In the genomic region with DNA sequence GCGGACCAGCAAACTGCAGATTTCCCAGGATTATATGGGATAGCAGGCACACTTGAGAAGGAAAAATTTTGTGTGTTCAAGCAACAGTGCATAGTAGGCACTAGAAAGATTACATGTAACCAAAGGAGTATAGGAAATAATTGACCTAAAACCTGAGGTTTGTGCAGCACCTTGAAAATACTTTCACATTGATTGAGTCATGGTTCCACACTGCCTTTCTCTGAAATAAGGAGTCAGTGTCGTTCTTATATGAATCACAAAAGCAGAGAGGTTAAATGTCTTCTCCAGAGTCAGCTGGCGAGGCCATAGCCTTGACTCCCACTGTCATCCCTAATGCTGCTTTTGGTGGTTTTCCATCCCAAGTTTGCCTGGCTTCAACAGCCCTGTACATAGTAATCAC, we compare ENCODE assay signal across 19 cellular contexts.
A peak's percentile ranks its signal among the peaks of the same experiment; 100 is the strongest.
DNase-seq lines count a peak whose midpoint lies in the region; ATAC-seq, FAIRE-seq and TF ChIP-seq lines count a peak whose summit lies in the region.
"Had no signal": no experiment of that assay in that cellular context is flagged by ENCODE, and none has a peak within 500 bp of the region (broad histone marks: within the 10 kb centered on the region; RNA-seq: fewer than 3 reads in every experiment).

No MANE protein-coding gene starts in this region.

- intact Hi-C loops in mucosa of descending colon (cut with DNase I, micrococcal nuclease), result loop anchor here (5.0 to 10.0 kb wide), 2 partner anchors 247 to 324 kb away; partner anchors contain the start of gene SHROOM3 (in 1 of the 2)

- DNase-seq in activated T-cell treated with anti-CD3 and anti-CD28 coated beads, Interleukin-2, amount 50 U/mL, for 4 hours, result no peak
- no peak for DNase-seq in activated T-cell treated with anti-CD3 and anti-CD28 coated beads, Interleukin-2, amount 50 U/mL, for 24 hours
- DNase-seq in WTC11 (ENCODE audit: low spot score) (no peak), urothelium cell line (ENCODE audit: low spot score) (no peak), NCI-H82 (lab: John Stamatoyannopoulos, UW) (no peak), mucosa of descending colon (no peak)
- DNase-seq in stimulated activated naive CD8-positive, alpha-beta T cell treated with anti-CD3 and anti-CD28 coated beads, Interleukin-15, Interleukin-2, amounts not matched to agents 100 U/mL and 50 U/mL, for 24 hours, result no peak
- DNase-seq: activated CD4-positive, alpha-beta T cell treated with anti-CD3 and anti-CD28 coated beads for 1 hour; activated CD8-positive, alpha-beta memory T cell treated with anti-CD3 and anti-CD28 coated beads, Interleukin-2, amount 50 U/mL, for 48 hours; activated naive CD4-positive, alpha-beta T cell treated with anti-CD3 and anti-CD28 coated beads for 36 hours; NCI-H187; NCI-H446 treated with DMSO at 0.1 percent for 48 hours; Right ventricle myocardium superior; stomach; upper lobe of right lung had no signal

- no peak overlapping the region for H3K4me3 ChIP-seq in mucosa of descending colon
- H3K4me3 ChIP-seq: stomach, upper lobe of right lung had no signal

- FAIRE-seq in urothelium cell line (lab: Jason Lieb, UNC), result no peak

- H3K36me3 Mint-ChIP-seq in activated T-cell treated with anti-CD3 and anti-CD28 coated beads, Interleukin-2, amount 50 U/mL, for 4 hours (ENCODE audit: insufficient read depth), result no peaks in the 10 kb centered on the region
- H3K36me3 Mint-ChIP-seq in activated T-cell treated with anti-CD3 and anti-CD28 coated beads, Interleukin-2, amount 50 U/mL, for 24 hours (ENCODE audit: low read depth), result no peaks in the 10 kb centered on the region
- H3K36me3 Mint-ChIP-seq in WTC11, result peaks cover 69% of the 10 kb centered on the region
- H3K36me3 Mint-ChIP-seq: CD4-positive, CD25-positive, alpha-beta regulatory T cell had no signal

- H3K36me3 ChIP-seq in mucosa of descending colon (ENCODE audit: low read depth), result no peaks in the 10 kb centered on the region

- ATAC-seq in activated T-cell treated with anti-CD3 and anti-CD28 coated beads, Interleukin-2, amount 50 U/mL, for 4 hours, result peak; percentile 38 to 40
- peak; percentile 62 for ATAC-seq in HG03095 (IDR thresholded peaks at IDR 0.05; ENCODE audit: unreplicated experiment)
- no peak for ATAC-seq in WTC11
- ATAC-seq in stimulated activated naive CD8-positive, alpha-beta T cell treated with anti-CD3 and anti-CD28 coated beads, Interleukin-15, Interleukin-2, amounts not matched to agents 100 U/mL and 50 U/mL, for 24 hours, result peak; percentile 72
- ATAC-seq in mucosa of descending colon, result no peak

- H3K9me3 ChIP-seq in mucosa of descending colon, result no peaks in the 10 kb centered on the region
- H3K9me3 ChIP-seq: stomach, upper lobe of right lung had no signal

- no peaks in the 10 kb centered on the region for H3K9me3 Mint-ChIP-seq in activated T-cell treated with anti-CD3 and anti-CD28 coated beads, Interleukin-2, amount 50 U/mL, for 4 hours
- H3K9me3 Mint-ChIP-seq in activated T-cell treated with anti-CD3 and anti-CD28 coated beads, Interleukin-2, amount 50 U/mL, for 24 hours, result no peaks in the 10 kb centered on the region
- no peaks in the 10 kb centered on the region for H3K9me3 Mint-ChIP-seq in WTC11
- H3K9me3 Mint-ChIP-seq: activated naive CD4-positive, alpha-beta T cell treated with anti-CD3 and anti-CD28 coated beads for 36 hours; brain; mesothelial cell of epicardium had no signal

- POLR2A ChIA-PET in WTC11 (lab: Charles Lee), result no interaction called here

- no peak for TF ChIP-seq CTCF in WTC11 (IDR thresholded peaks at IDR 0.05)
- TF ChIP-seq CTCF in mucosa of descending colon (IDR thresholded peaks at IDR 0.05), result no peak

- no peaks in the 10 kb centered on the region for H3K4me1 ChIP-seq in mucosa of descending colon (ENCODE audit: low read depth)

- H3K27me3 Mint-ChIP-seq in activated T-cell treated with anti-CD3 and anti-CD28 coated beads, Interleukin-2, amount 50 U/mL, for 4 hours (ENCODE audit: low read depth), result peaks cover 3% of the 10 kb centered on the region
- peaks cover 32% of the 10 kb centered on the region for H3K27me3 Mint-ChIP-seq in activated T-cell treated with anti-CD3 and anti-CD28 coated beads, Interleukin-2, amount 50 U/mL, for 24 hours
- no peaks in the 10 kb centered on the region for H3K27me3 Mint-ChIP-seq in WTC11 (ENCODE audit: low read depth)
- H3K27me3 Mint-ChIP-seq: brain had no signal

- H3K4me3 Mint-ChIP-seq in activated T-cell treated with anti-CD3 and anti-CD28 coated beads, Interleukin-2, amount 50 U/mL, for 4 hours, result no peak overlapping the region
- H3K4me3 Mint-ChIP-seq in activated T-cell treated with anti-CD3 and anti-CD28 coated beads, Interleukin-2, amount 50 U/mL, for 24 hours, result no peak overlapping the region
- H3K4me3 Mint-ChIP-seq in WTC11, result no peak overlapping the region
- H3K4me3 Mint-ChIP-seq: activated naive CD4-positive, alpha-beta T cell treated with anti-CD3 and anti-CD28 coated beads for 36 hours; brain; CD4-positive, CD25-positive, alpha-beta regulatory T cell; mesothelial cell of epicardium had no signal

- no peaks in the 10 kb centered on the region for H3K4me1 Mint-ChIP-seq in activated T-cell treated with anti-CD3 and anti-CD28 coated beads, Interleukin-2, amount 50 U/mL, for 4 hours (ENCODE audit: low read depth)
- peaks cover 14% of the 10 kb centered on the region for H3K4me1 Mint-ChIP-seq in activated T-cell treated with anti-CD3 and anti-CD28 coated beads, Interleukin-2, amount 50 U/mL, for 24 hours (ENCODE audit: low read depth)
- H3K4me1 Mint-ChIP-seq in WTC11, result peaks cover 2% of the 10 kb centered on the region; the same call in 1 of the 2 replicates

- CTCF ChIA-PET in WTC11 (lab: Charles Lee), result no interaction called here

- H3K27ac Mint-ChIP-seq in activated T-cell treated with anti-CD3 and anti-CD28 coated beads, Interleukin-2, amount 50 U/mL, for 24 hours, result no peak overlapping the region
- H3K27ac Mint-ChIP-seq in WTC11, result peak overlapping the region; percentile 57; the same call in 1 of the 2 replicates
- H3K27ac Mint-ChIP-seq: activated naive CD4-positive, alpha-beta T cell treated with anti-CD3 and anti-CD28 coated beads for 36 hours; CD4-positive, CD25-positive, alpha-beta regulatory T cell had no signal

TF ChIP-seq in WTC11, 78 proteins besides CTCF, POLR2A, EP300 and RAD21:
- TF ChIP-seq ESRRA (CRISPR knock-in tag; IDR thresholded peaks at IDR 0.05; ENCODE audit: borderline replicate concordance), result no peak
- TF ChIP-seq CBFB (CRISPR knock-in tag; IDR thresholded peaks at IDR 0.05; ENCODE audit: low read depth), result no peak
- TF ChIP-seq ZNF423 (CRISPR knock-in tag; IDR thresholded peaks at IDR 0.05), result no peak
- TF ChIP-seq RELA (CRISPR knock-in tag; IDR thresholded peaks at IDR 0.05; ENCODE audit: borderline replicate concordance), result no peak

Comparison
In these comparisons a context has a peak if more than half of its experiments do, and no peak if none do; other contexts are left out.
1. ATAC-seq: peak in activated T-cell treated with anti-CD3 and anti-CD28 coated beads, Interleukin-2, amount 50 U/mL, for 4 hours (2 of 2), HG03095 (single experiment) and stimulated activated naive CD8-positive, alpha-beta T cell treated with anti-CD3 and anti-CD28 coated beads, Interleukin-15, Interleukin-2, amounts not matched to agents 100 U/mL and 50 U/mL, for 24 hours (single experiment); none in WTC11 (single experiment) and mucosa of descending colon (single experiment).